8 cellular contexts compared by ENCODE assay signal in the genomic region with DNA sequence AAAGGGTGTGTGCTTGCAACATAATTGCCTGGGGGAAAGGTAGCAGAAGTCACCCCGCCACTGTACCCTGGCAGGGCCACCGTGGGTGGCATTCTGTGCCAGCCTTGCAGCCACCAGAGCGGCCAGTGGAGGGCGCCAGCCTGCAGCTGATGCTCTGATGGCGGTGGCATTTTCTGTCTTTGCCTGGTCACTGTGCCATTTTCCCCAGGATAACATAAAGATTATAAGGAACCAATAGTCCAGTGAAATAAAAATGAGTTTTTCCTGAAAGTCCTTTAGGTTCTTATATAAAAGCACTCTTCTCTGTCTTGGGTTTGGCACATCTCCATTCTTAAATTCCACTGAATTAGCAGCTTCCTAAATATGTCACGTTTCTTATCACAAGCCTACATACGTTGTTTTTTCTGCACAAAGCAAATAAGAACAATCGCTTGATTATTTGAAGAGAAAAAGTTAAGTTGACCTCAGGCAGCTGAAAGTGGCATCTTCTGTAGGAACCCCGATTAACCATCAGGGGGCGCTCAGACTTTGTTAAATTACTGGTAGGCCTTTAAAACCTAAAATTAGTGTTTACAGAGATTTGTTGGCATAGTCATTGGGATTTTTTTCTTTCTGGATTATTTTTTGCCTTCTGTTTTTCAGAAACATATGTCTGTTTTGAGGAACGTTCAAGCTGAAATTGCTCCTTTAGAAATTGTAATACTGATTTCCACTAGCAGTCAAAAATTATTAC.
DNase-seq lines count a peak whose midpoint lies in the region; ATAC-seq, FAIRE-seq and TF ChIP-seq lines count a peak whose summit lies in the region.

No MANE protein-coding gene starts in this region.

- peak; percentile 91 for TF ChIP-seq CTCF in GM10248 (IDR thresholded peaks at IDR 0.05; ENCODE audit: control extremely low read depth, extremely low read depth, low read depth, missing control alignments)

- POLR2A ChIA-PET in GM10248 (lab: Yijun Ruan, JAX), result no interaction called here

- H3K27ac Mint-ChIP-seq in activated CD8-positive, alpha-beta memory T cell treated with anti-CD3 and anti-CD28 coated beads, Interleukin-2, amount 10 ng/mL, durations not matched to agents 7 days and 5 days, result no peak overlapping the region

- DNase-seq in GM10248 (ENCODE audit: extremely low spot score), result peak; percentile 59
- peak; percentile 38 for DNase-seq in HTR-8/SVneo (ENCODE audit: insufficient read length, low spot score)
- peak; percentile 2 for DNase-seq in NOMO-1 treated with dmso at 0.1 percent for 144 hours (lab: John Stamatoyannopoulos, UW; ENCODE audit: unreplicated experiment)
- peak; percentile 74 for DNase-seq in activated CD8-positive, alpha-beta memory T cell treated with anti-CD3 and anti-CD28 coated beads, Interleukin-2, amount 10 ng/mL, durations not matched to agents 7 days and 5 days
- DNase-seq in middle frontal gyrus (ENCODE audit: extremely low spot score, low spot score), result peak; percentile 68
- DNase-seq in stimulated activated CD8-positive, alpha-beta memory T cell treated with anti-CD3 and anti-CD28 coated beads, Interleukin-7, amount 100 ng/mL, for 1 hour (ENCODE audit: low read depth in 2 of 2), result peak; percentile 24 to 31

- no peaks in the 10 kb centered on the region for H3K27me3 Mint-ChIP-seq in activated CD8-positive, alpha-beta memory T cell treated with anti-CD3 and anti-CD28 coated beads, Interleukin-2, amount 10 ng/mL, durations not matched to agents 7 days and 5 days

- peaks cover 2% of the 10 kb centered on the region for H3K4me1 Mint-ChIP-seq in activated CD8-positive, alpha-beta memory T cell treated with anti-CD3 and anti-CD28 coated beads, Interleukin-2, amount 10 ng/mL, durations not matched to agents 7 days and 5 days

- H3K9me3 Mint-ChIP-seq in activated CD8-positive, alpha-beta memory T cell treated with anti-CD3 and anti-CD28 coated beads, Interleukin-2, amount 10 ng/mL, durations not matched to agents 7 days and 5 days (ENCODE audit: low read depth), result no peaks in the 10 kb centered on the region

- FAIRE-seq in HTR-8/SVneo (lab: Jason Lieb, UNC), result no peak
- FAIRE-seq in endometrium (lab: Jason Lieb, UNC), result peak; percentile 79

- H3K36me3 Mint-ChIP-seq in activated CD8-positive, alpha-beta memory T cell treated with anti-CD3 and anti-CD28 coated beads, Interleukin-2, amount 10 ng/mL, durations not matched to agents 7 days and 5 days, result no peaks in the 10 kb centered on the region

- no peak overlapping the region for H3K4me3 Mint-ChIP-seq in activated CD8-positive, alpha-beta memory T cell treated with anti-CD3 and anti-CD28 coated beads, Interleukin-2, amount 10 ng/mL, durations not matched to agents 7 days and 5 days

- ATAC-seq in activated CD8-positive, alpha-beta memory T cell treated with anti-CD3 and anti-CD28 coated beads, Interleukin-2, amount 10 ng/mL, durations not matched to agents 7 days and 5 days, result peak; percentile 73
- ATAC-seq in GM21447 (IDR thresholded peaks at IDR 0.05; ENCODE audit: unreplicated experiment), result no peak

- CTCF ChIA-PET in GM10248 (lab: Yijun Ruan, JAX), result interaction anchor here (0.6 to 11.9 kb wide), 74 partner anchors 9 to 1384 kb away, joined by 3 to 293 read pairs (median 4); no protein-coding TSS in a partner anchor
- CTCF ChIA-PET in activated CD8-positive, alpha-beta memory T cell treated with anti-CD3 and anti-CD28 coated beads, Interleukin-2, amount 10 ng/mL, durations not matched to agents 7 days and 5 days (lab: Charles Lee), result interaction anchor here (0.7 to 6.5 kb wide), 70 partner anchors 9 to 1184 kb away, joined by 3 to 195 read pairs (median 4); a partner anchor contains a TSS

Comparison
In these comparisons a context has a peak if more than half of its experiments do, and no peak if none do; other contexts are left out.
1. DNase-seq: peak in every context shown above with its lines; median percentile 74 in activated CD8-positive, alpha-beta memory T cell treated with anti-CD3 and anti-CD28 coated beads, Interleukin-2, amount 10 ng/mL, durations not matched to agents 7 days and 5 days; 68 in middle frontal gyrus; 59 in GM10248; 38 in HTR-8/SVneo; 28 in stimulated activated CD8-positive, alpha-beta memory T cell treated with anti-CD3 and anti-CD28 coated beads, Interleukin-7, amount 100 ng/mL, for 1 hour; 2 in NOMO-1 treated with dmso at 0.1 percent for 144 hours.